ENCODE assay signal across 14 cellular contexts in the genomic region with DNA sequence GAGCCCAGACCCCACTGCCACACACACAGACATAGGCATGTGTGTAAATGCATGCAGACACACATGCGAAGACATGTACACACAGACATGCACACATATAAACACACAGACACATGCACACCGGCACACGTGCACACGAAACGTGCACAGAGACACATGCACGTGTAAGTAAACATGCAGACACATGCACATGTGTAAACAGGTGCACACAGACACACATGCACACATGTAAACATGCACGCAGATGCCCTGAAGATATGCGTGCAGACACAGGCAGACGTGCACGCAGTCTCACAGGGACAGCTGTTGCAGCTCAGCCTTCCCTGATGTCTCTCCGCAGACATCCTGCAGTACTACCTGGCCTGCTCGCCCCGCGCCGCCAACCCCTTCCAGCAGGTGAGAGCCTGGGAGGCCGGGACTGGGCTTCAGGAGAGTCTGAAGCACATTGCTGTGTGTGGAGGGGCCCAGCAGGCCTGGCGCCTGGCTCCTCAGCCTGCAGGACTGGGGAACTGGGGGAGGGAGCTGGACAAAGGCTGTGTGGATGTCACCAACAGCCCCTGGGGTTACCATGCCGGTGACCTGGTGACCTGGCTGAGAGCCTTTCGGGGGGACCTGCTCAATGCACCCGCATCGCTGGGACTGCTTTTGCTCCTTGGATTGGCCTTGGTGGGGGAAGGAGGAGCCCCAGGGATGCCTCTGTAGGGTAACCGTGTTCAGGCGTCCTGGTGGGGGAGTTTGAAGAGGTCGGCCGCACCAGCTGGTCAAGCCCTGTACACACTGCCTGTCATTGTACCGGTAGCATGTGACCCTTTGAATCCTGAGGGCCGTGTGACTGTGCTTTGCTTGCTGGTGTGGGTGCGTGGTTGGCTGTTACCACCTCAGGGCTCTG. TPM values are rescaled to one million over a fixed set of nuclear protein-coding genes. Genes with fewer than 3 reads are reported as not detected.
"Had no signal": no experiment of that assay in that cellular context is flagged by ENCODE, and none has a peak within 500 bp of the region (broad histone marks: within the 10 kb centered on the region; RNA-seq: fewer than 3 reads in every experiment).

No MANE protein-coding gene starts in this region.

- ATAC-seq: activated T-helper 17 cell treated with anti-CD3 and anti-CD28 coated beads, Interleukin-2, amount 50 U/mL, for 72 hours; stimulated activated effector memory CD8-positive, alpha-beta T cell treated with anti-CD3 and anti-CD28 coated beads, Interleukin-12 subunit alpha, Interleukin-12 subunit beta, amount 100 ng/mL, for 72 hours had no signal

- H3K9me3 Mint-ChIP-seq: activated B cell treated with CpG ODN at 0.5 μM for 24 hours; activated naive CD4-positive, alpha-beta T cell treated with anti-CD3 and anti-CD28 coated beads, Interleukin-2, amount 10 ng/mL, durations not matched to agents 7 days and 5 days; activated T-helper 17 cell treated with anti-CD3 and anti-CD28 coated beads, Interleukin-2, amount 50 U/mL, for 72 hours; neural crest cell; stimulated activated effector memory CD8-positive, alpha-beta T cell treated with anti-CD3 and anti-CD28 coated beads, Interleukin-12 subunit alpha, Interleukin-12 subunit beta, amount 100 ng/mL, for 72 hours had no signal

- H3K27me3 Mint-ChIP-seq: activated B cell treated with CpG ODN at 0.5 μM for 24 hours; activated naive CD4-positive, alpha-beta T cell treated with anti-CD3 and anti-CD28 coated beads, Interleukin-2, amount 10 ng/mL, durations not matched to agents 7 days and 5 days; activated T-helper 17 cell treated with anti-CD3 and anti-CD28 coated beads, Interleukin-2, amount 50 U/mL, for 72 hours had no signal

- H3K36me3 ChIP-seq: colonic mucosa had no signal

- H3K4me3 ChIP-seq: colonic mucosa, smooth muscle cell, tibial nerve had no signal

- H3K4me1 ChIP-seq: colonic mucosa, tibial nerve had no signal

- H3K4me3 Mint-ChIP-seq: activated B cell treated with CpG ODN at 0.5 μM for 24 hours; activated naive CD4-positive, alpha-beta T cell treated with anti-CD3 and anti-CD28 coated beads, Interleukin-2, amount 10 ng/mL, durations not matched to agents 7 days and 5 days; activated T-helper 17 cell treated with anti-CD3 and anti-CD28 coated beads, Interleukin-2, amount 50 U/mL, for 72 hours; neural crest cell; stimulated activated effector memory CD8-positive, alpha-beta T cell treated with anti-CD3 and anti-CD28 coated beads, Interleukin-12 subunit alpha, Interleukin-12 subunit beta, amount 100 ng/mL, for 72 hours had no signal

- H3K27ac ChIP-seq: colonic mucosa, tibial nerve had no signal

- H3K36me3 Mint-ChIP-seq: activated naive CD4-positive, alpha-beta T cell treated with anti-CD3 and anti-CD28 coated beads, Interleukin-2, amount 10 ng/mL, durations not matched to agents 7 days and 5 days; stimulated activated effector memory CD8-positive, alpha-beta T cell treated with anti-CD3 and anti-CD28 coated beads, Interleukin-12 subunit alpha, Interleukin-12 subunit beta, amount 100 ng/mL, for 72 hours had no signal

- H3K27me3 ChIP-seq: colonic mucosa, tibial nerve had no signal

- DNase-seq: activated B cell treated with CpG ODN at 0.5 μM for 24 hours; activated CD4-positive, alpha-beta T cell treated with anti-CD3 and anti-CD28 coated beads, Interleukin-2, amount 50 U/mL, for 1 hour; activated naive CD4-positive, alpha-beta T cell treated with anti-CD3 and anti-CD28 coated beads, Interleukin-2, amount 10 ng/mL, durations not matched to agents 7 days and 5 days; activated T-cell treated with anti-CD3 and anti-CD28 coated beads for 4 hours; colonic mucosa; effector CD4-positive, alpha-beta T cell; hippocampal formation; kidney glomerular epithelial cell had no signal

- H3K4me2 ChIP-seq: smooth muscle cell had no signal

- H3K4me1 Mint-ChIP-seq: activated B cell treated with CpG ODN at 0.5 μM for 24 hours; activated naive CD4-positive, alpha-beta T cell treated with anti-CD3 and anti-CD28 coated beads, Interleukin-2, amount 10 ng/mL, durations not matched to agents 7 days and 5 days; activated T-helper 17 cell treated with anti-CD3 and anti-CD28 coated beads, Interleukin-2, amount 50 U/mL, for 72 hours; stimulated activated effector memory CD8-positive, alpha-beta T cell treated with anti-CD3 and anti-CD28 coated beads, Interleukin-12 subunit alpha, Interleukin-12 subunit beta, amount 100 ng/mL, for 72 hours had no signal

- H3K9me3 ChIP-seq: colonic mucosa, tibial nerve had no signal

- H3K27ac Mint-ChIP-seq: activated B cell treated with CpG ODN at 0.5 μM for 24 hours; activated naive CD4-positive, alpha-beta T cell treated with anti-CD3 and anti-CD28 coated beads, Interleukin-2, amount 10 ng/mL, durations not matched to agents 7 days and 5 days; activated T-helper 17 cell treated with anti-CD3 and anti-CD28 coated beads, Interleukin-2, amount 50 U/mL, for 72 hours; stimulated activated effector memory CD8-positive, alpha-beta T cell treated with anti-CD3 and anti-CD28 coated beads, Interleukin-12 subunit alpha, Interleukin-12 subunit beta, amount 100 ng/mL, for 72 hours had no signal

RNA-seq across cellular contexts. Expression of gene AMZ1, which starts 35.9 kb away (rescaled TPM):
- total RNA-seq: activated CD8-positive, alpha-beta memory T cell treated with anti-CD3 and anti-CD28 coated beads for 36 hours; neural crest cell had no signal
